6 cellular contexts compared by ENCODE assay signal in genomic region chrX:49072712-49073095, GRCh38. TPM values are rescaled to one million over a fixed set of nuclear protein-coding genes. Genes with fewer than 3 reads are reported as not detected.
DNase-seq lines count a peak whose midpoint lies in the region; ATAC-seq and TF ChIP-seq lines count a peak whose summit lies in the region.

No MANE protein-coding gene starts in this region.

- ATAC-seq in naive B cell (ENCODE audit: low read depth in 2 of 2), result no peak

- no peak for TF ChIP-seq CTCF in Calu3 (IDR thresholded peaks at IDR 0.05; ENCODE audit: unreplicated experiment)

- no peaks in the 10 kb centered on the region for H3K27me3 Mint-ChIP-seq in Calu3 (ENCODE audit: unreplicated experiment)
- no peaks in the 10 kb centered on the region for H3K27me3 Mint-ChIP-seq in activated T-helper 2 cell treated with anti-CD3 and anti-CD28 coated beads, Interferon-gamma antibody, Interleukin-2, Interleukin-4, amounts not matched to agents 10 μg/mL and 5 μg/mL and 100 μg/mL, durations not matched to agents 14 hours and 24 hours and 36 hours (ENCODE audit: low read depth)
- no peaks in the 10 kb centered on the region for H3K27me3 Mint-ChIP-seq in naive B cell

- peaks cover 28% of the 10 kb centered on the region for H3K36me3 Mint-ChIP-seq in Calu3 (ENCODE audit: insufficient read depth, unreplicated experiment)
- peaks cover 32% of the 10 kb centered on the region for H3K36me3 Mint-ChIP-seq in activated T-helper 2 cell treated with anti-CD3 and anti-CD28 coated beads, Interferon-gamma antibody, Interleukin-2, Interleukin-4, amounts not matched to agents 10 μg/mL and 5 μg/mL and 100 μg/mL, durations not matched to agents 14 hours and 24 hours and 36 hours (ENCODE audit: low read depth)
- H3K36me3 Mint-ChIP-seq in naive B cell, result no peaks in the 10 kb centered on the region

- no TSS peak for BruUV-seq in Calu3 (replicated peaks; lab: Mats Ljungman, UMichigan)

- H3K27ac Mint-ChIP-seq in Calu3 (ENCODE audit: unreplicated experiment), result peak overlapping the region; percentile 78
- H3K27ac Mint-ChIP-seq in activated T-helper 2 cell treated with anti-CD3 and anti-CD28 coated beads, Interferon-gamma antibody, Interleukin-2, Interleukin-4, amounts not matched to agents 10 μg/mL and 5 μg/mL and 100 μg/mL, durations not matched to agents 14 hours and 24 hours and 36 hours, result peak overlapping the region; percentile 70
- peak overlapping the region in 3 of 6 donors; percentile 27 to 85 (median 63) for H3K27ac Mint-ChIP-seq in naive B cell

- intact Hi-C loops in Calu3 (cut with micrococcal nuclease; ENCODE audit: unreplicated experiment), result no loop called here
- intact Hi-C loops in activated T-helper 2 cell treated with anti-CD3 and anti-CD28 coated beads, Interferon-gamma antibody, Interleukin-2, Interleukin-4, amounts not matched to agents 10 μg/mL and 5 μg/mL and 100 μg/mL, durations not matched to agents 14 hours and 24 hours and 36 hours (cut with micrococcal nuclease), result no loop called here

- DNase-seq in Calu3 (no peak), naive B cell (no peak), NCI-H2107 (lab: John Stamatoyannopoulos, UW) (no peak)
- no peak for DNase-seq in activated T-helper 2 cell treated with anti-CD3 and anti-CD28 coated beads, Interferon-gamma antibody, Interleukin-2, Interleukin-4, amounts not matched to agents 10 μg/mL and 5 μg/mL and 100 μg/mL, durations not matched to agents 14 hours and 24 hours and 36 hours (ENCODE audit: low spot score)
- DNase-seq in activated CD4-positive, CD25-positive, alpha-beta regulatory T cell (lab: John Stamatoyannopoulos, UW), result no peak
- no peak for DNase-seq in stimulated activated CD4-positive, alpha-beta T cell treated with anti-CD3 and anti-CD28 coated beads, Interleukin-12 subunit alpha, Interleukin-12 subunit beta, amount 100 ng/mL, for 4 hours

- CTCF ChIA-PET in Calu3 (lab: Charles Lee), result no interaction called here

- H3K9me3 Mint-ChIP-seq in Calu3 (ENCODE audit: low read depth, unreplicated experiment) (no peaks in the 10 kb centered on the region), naive B cell (peaks cover 0 to 6% (median 0%) of the 10 kb centered on the region in 7 donors)
- peaks cover 4% of the 10 kb centered on the region for H3K9me3 Mint-ChIP-seq in activated T-helper 2 cell treated with anti-CD3 and anti-CD28 coated beads, Interferon-gamma antibody, Interleukin-2, Interleukin-4, amounts not matched to agents 10 μg/mL and 5 μg/mL and 100 μg/mL, durations not matched to agents 14 hours and 24 hours and 36 hours

- peak overlapping the region; percentile 76 for H3K4me3 Mint-ChIP-seq in Calu3 (ENCODE audit: low read depth, unreplicated experiment)
- H3K4me3 Mint-ChIP-seq in activated T-helper 2 cell treated with anti-CD3 and anti-CD28 coated beads, Interferon-gamma antibody, Interleukin-2, Interleukin-4, amounts not matched to agents 10 μg/mL and 5 μg/mL and 100 μg/mL, durations not matched to agents 14 hours and 24 hours and 36 hours (ENCODE audit: low read depth), result peak overlapping the region; percentile 78
- peak overlapping the region in 7 of 8 donors; percentile 55 to 89 (median 81) for H3K4me3 Mint-ChIP-seq in naive B cell

- H3K4me1 Mint-ChIP-seq in Calu3 (ENCODE audit: low read depth, unreplicated experiment) (peaks cover 11% of the 10 kb centered on the region), naive B cell (peaks cover 16 to 18% (median 18%) of the 10 kb centered on the region in 3 donors)
- peaks cover 15% of the 10 kb centered on the region for H3K4me1 Mint-ChIP-seq in activated T-helper 2 cell treated with anti-CD3 and anti-CD28 coated beads, Interferon-gamma antibody, Interleukin-2, Interleukin-4, amounts not matched to agents 10 μg/mL and 5 μg/mL and 100 μg/mL, durations not matched to agents 14 hours and 24 hours and 36 hours (ENCODE audit: low read depth)

RNA-seq across cellular contexts. Expression of gene PRAF2, which starts 1.1 kb away (rescaled TPM):
- 11.5 and 16.1 TPM in 2 replicates for total RNA-seq in Calu3 (2022)
- total RNA-seq in activated T-helper 2 cell treated with anti-CD3 and anti-CD28 coated beads, Interferon-gamma antibody, Interleukin-2, Interleukin-4, amounts not matched to agents 10 μg/mL and 5 μg/mL and 100 μg/mL, durations not matched to agents 14 hours and 24 hours and 36 hours, result 14.2 and 14.4 TPM in 2 replicates
- polyA plus RNA-seq in naive B cell (ENCODE audit: low read depth in 6 of 6), result 10 to 100 TPM; 25.5 to 49.0 (median 38.8) TPM

RNA-seq across cellular contexts. Expression of gene WDR45, which starts 7.0 kb away (rescaled TPM):
- 42.7 and 59.3 TPM in 2 replicates for total RNA-seq in Calu3 (2022)
- 37.9 and 43.5 TPM in 2 replicates for total RNA-seq in activated T-helper 2 cell treated with anti-CD3 and anti-CD28 coated beads, Interferon-gamma antibody, Interleukin-2, Interleukin-4, amounts not matched to agents 10 μg/mL and 5 μg/mL and 100 μg/mL, durations not matched to agents 14 hours and 24 hours and 36 hours
- 10 to 100 TPM; 50.0 to 84.9 (median 57.4) TPM for polyA plus RNA-seq in naive B cell (ENCODE audit: low read depth in 6 of 6)

RNA-seq across cellular contexts. Expression of gene CCDC120, which starts 13.9 kb away (rescaled TPM):
- total RNA-seq in Calu3 (2022), result 30.8 and 39.0 TPM in 2 replicates
- 4.6 and 6.6 TPM in 2 replicates for total RNA-seq in activated T-helper 2 cell treated with anti-CD3 and anti-CD28 coated beads, Interferon-gamma antibody, Interleukin-2, Interleukin-4, amounts not matched to agents 10 μg/mL and 5 μg/mL and 100 μg/mL, durations not matched to agents 14 hours and 24 hours and 36 hours
- 1 to 10 TPM in 1 of 6 donors, under 1 TPM in 4, not detected in 1; 0.62 to 1.7 (median 0.79) TPM for polyA plus RNA-seq in naive B cell (ENCODE audit: low read depth in 6 of 6)

RNA-seq across cellular contexts. Expression of gene TFE3, which starts 29.5 kb away (rescaled TPM):
- total RNA-seq in Calu3 (2022), result 32.2 and 35.1 TPM in 2 replicates
- total RNA-seq in activated T-helper 2 cell treated with anti-CD3 and anti-CD28 coated beads, Interferon-gamma antibody, Interleukin-2, Interleukin-4, amounts not matched to agents 10 μg/mL and 5 μg/mL and 100 μg/mL, durations not matched to agents 14 hours and 24 hours and 36 hours, result 28.4 and 28.5 TPM in 2 replicates
- polyA plus RNA-seq in naive B cell (ENCODE audit: low read depth in 6 of 6), result 10 to 100 TPM in 1 of 6 donors, 1 to 10 TPM in 5; 4.5 to 11.4 (median 6.1) TPM

RNA-seq across cellular contexts. Expression of gene GPKOW, which starts 50.8 kb away (rescaled TPM):
- total RNA-seq in Calu3 (2022), result 32.3 and 35.7 TPM in 2 replicates
- 25.8 and 26.3 TPM in 2 replicates for total RNA-seq in activated T-helper 2 cell treated with anti-CD3 and anti-CD28 coated beads, Interferon-gamma antibody, Interleukin-2, Interleukin-4, amounts not matched to agents 10 μg/mL and 5 μg/mL and 100 μg/mL, durations not matched to agents 14 hours and 24 hours and 36 hours
- polyA plus RNA-seq in naive B cell (ENCODE audit: low read depth in 6 of 6), result 10 to 100 TPM; 17.9 to 33.9 (median 22.0) TPM
